16 cellular contexts compared by ENCODE assay signal in genomic region chr1:116482490-116482889, GRCh38.
DNase-seq lines count a peak whose midpoint lies in the region; ATAC-seq, FAIRE-seq and TF ChIP-seq lines count a peak whose summit lies in the region.
"Had no signal": no experiment of that assay in that cellular context is flagged by ENCODE, and none has a peak within 500 bp of the region (broad histone marks: within the 10 kb centered on the region; RNA-seq: fewer than 3 reads in every experiment).

No MANE protein-coding gene starts in this region.

- H3K4me2 ChIP-seq in K562 (ENCODE audit: insufficient read depth, low read length) (no peak overlapping the region), trophoblast cell (ENCODE audit: low read length) (no peak overlapping the region)
- H3K4me2 ChIP-seq: BLaER1 had no signal

- in situ Hi-C loops in K562 (cut with MboI), result loop anchor here (5.0 kb wide), 1 partner anchor 120 kb away; no protein-coding TSS in a partner anchor
- in situ Hi-C loops in ACHN (cut with HindIII; ENCODE audit: low pct_ligation_motif_present, low pct_unique_long_range_greater_than_20kb, low sequenced_read_pairs), result loop anchor here (25.0 kb wide), 1 partner anchor 345 kb away; no protein-coding TSS in a partner anchor

- no peaks in the 10 kb centered on the region for H3K27me3 Mint-ChIP-seq in activated CD4-positive, alpha-beta memory T cell treated with anti-CD3 and anti-CD28 coated beads, Interleukin-2, amount 10 ng/mL, durations not matched to agents 7 days and 5 days
- peaks cover 14% of the 10 kb centered on the region for H3K27me3 Mint-ChIP-seq in activated naive CD4-positive, alpha-beta T cell treated with anti-CD3 and anti-CD28 coated beads, Interleukin-2, amount 10 ng/mL, durations not matched to agents 7 days and 5 days

- H3K9ac ChIP-seq in K562 (ENCODE audit: insufficient read depth in 1 of 2, low read depth in 2 of 2, low read length in 2 of 2) (no peak overlapping the region), kidney (ENCODE audit: low read length in 2 of 2) (no peak overlapping the region), trophoblast cell (ENCODE audit: low read length) (no peak overlapping the region)
- H3K9ac ChIP-seq: BLaER1 had no signal

- no peak overlapping the region for H2BK5ac ChIP-seq in trophoblast cell (ENCODE audit: low read depth, low read length, poor library complexity)

- H3K27ac ChIP-seq in Peyer's patch (peak overlapping the region in 3 of 4 donors; percentile 78 to 96 (median 91)), K562 (ENCODE audit: extremely low read depth, low read depth, low read length) (no peak overlapping the region), kidney (ENCODE audit: low read depth in 2 of 2, low read length in 2 of 2) (peak overlapping the region; percentile 67 to 89), trophoblast cell (ENCODE audit: low read depth, low read length) (no peak overlapping the region)
- H3K27ac ChIP-seq: BLaER1 had no signal

- H3K9me3 ChIP-seq in Peyer's patch, result no peaks in the 10 kb centered on the region
- H3K9me3 ChIP-seq in K562 (replicated peaks; ENCODE audit: control insufficient read depth, insufficient read depth, low read depth, low read length), result no peaks in the 10 kb centered on the region
- H3K9me3 ChIP-seq in kidney (ENCODE audit: control insufficient read depth in 1 of 2, low read length in 2 of 2), result no peaks in the 10 kb centered on the region
- peaks cover 2% of the 10 kb centered on the region for H3K9me3 ChIP-seq in trophoblast cell (ENCODE audit: insufficient read depth, low read depth, low read length)
- H3K9me3 ChIP-seq: BLaER1, Caco-2 had no signal

- H3K27me3 ChIP-seq in Peyer's patch, result no peaks in the 10 kb centered on the region
- no peaks in the 10 kb centered on the region; a peak in 1 of 5 replicates for H3K27me3 ChIP-seq in K562 (ENCODE audit: control insufficient read depth in 2 of 2, insufficient read depth in 2 of 2, low read length in 2 of 2)
- no peaks in the 10 kb centered on the region for H3K27me3 ChIP-seq in trophoblast cell (ENCODE audit: insufficient read depth, low read length)
- H3K27me3 ChIP-seq: BLaER1 had no signal

- no TSS peak for BruUV-seq in K562 (replicated peaks; lab: Mats Ljungman, UMichigan)

- H3K18ac ChIP-seq in trophoblast cell (ENCODE audit: low read length), result no peak overlapping the region

- H3K79me1 ChIP-seq in trophoblast cell (ENCODE audit: low read length), result peaks cover 2% of the 10 kb centered on the region

- H3K36me3 Mint-ChIP-seq in activated CD4-positive, alpha-beta memory T cell treated with anti-CD3 and anti-CD28 coated beads, Interleukin-2, amount 10 ng/mL, durations not matched to agents 7 days and 5 days (ENCODE audit: low read depth), result no peaks in the 10 kb centered on the region
- H3K36me3 Mint-ChIP-seq in activated naive CD4-positive, alpha-beta T cell treated with anti-CD3 and anti-CD28 coated beads, Interleukin-2, amount 10 ng/mL, durations not matched to agents 7 days and 5 days, result no peaks in the 10 kb centered on the region

- TF ChIP-seq EP300 in K562 (IDR thresholded peaks at IDR 0.05; ENCODE audit: low read length), result no peak

- H3K36me3 ChIP-seq in Peyer's patch (no peaks in the 10 kb centered on the region), K562 (ENCODE audit: control insufficient read depth, insufficient read depth, low read length) (no peaks in the 10 kb centered on the region), kidney (ENCODE audit: control insufficient read depth in 1 of 2, insufficient read depth in 2 of 2, low read length in 2 of 2) (no peaks in the 10 kb centered on the region), trophoblast cell (ENCODE audit: control insufficient read depth in 1 of 2, insufficient read depth in 2 of 2, low read length in 2 of 2) (no peaks in the 10 kb centered on the region)
- H3K36me3 ChIP-seq: BLaER1 had no signal

- H4K8ac ChIP-seq in trophoblast cell (ENCODE audit: low read depth, low read length), result no peak overlapping the region

- no peaks in the 10 kb centered on the region for H3K9me1 ChIP-seq in K562 (ENCODE audit: control insufficient read depth, insufficient read depth, low read length)

- ATAC-seq in K562 (no peak), omental fat pad (ENCODE audit: low FRiP score) (no peak)

- H3K14ac ChIP-seq in trophoblast cell (ENCODE audit: low read length), result peak overlapping the region; percentile 43

- intact Hi-C loops in K562 (cut with micrococcal nuclease), result no loop called here
- intact Hi-C loops in kidney (cut with DNase I), result no loop called here

- H2AFZ ChIP-seq in K562 (ENCODE audit: low read depth, low read length) (no peak overlapping the region), trophoblast cell (ENCODE audit: insufficient read depth, low read length, poor library complexity) (no peak overlapping the region)

- H2BK120ac ChIP-seq in trophoblast cell (ENCODE audit: insufficient read depth, low read length, poor library complexity), result peak overlapping the region; percentile 66

- WGBS in K562 (ENCODE audit: insufficient coverage, low coverage, missing lambda C conversion rate), result 63% methylated on average over 2 of the region's 2 CpGs
- WGBS in trophoblast cell (ENCODE audit: extremely low coverage, insufficient coverage, insufficient read length), result no CpG with 5 or more reads among the region's 2 CpGs

- peak overlapping the region; percentile 50 for H2AK5ac ChIP-seq in trophoblast cell (ENCODE audit: low read length)

- peaks cover 2% of the 10 kb centered on the region for H3K4me1 Mint-ChIP-seq in activated CD4-positive, alpha-beta memory T cell treated with anti-CD3 and anti-CD28 coated beads, Interleukin-2, amount 10 ng/mL, durations not matched to agents 7 days and 5 days
- H3K4me1 Mint-ChIP-seq in activated naive CD4-positive, alpha-beta T cell treated with anti-CD3 and anti-CD28 coated beads, Interleukin-2, amount 10 ng/mL, durations not matched to agents 7 days and 5 days, result no peaks in the 10 kb centered on the region

- TF ChIP-seq CTCF in Peyer's patch (IDR thresholded peaks at IDR 0.05) (no peak), K562 (IDR thresholded peaks at IDR 0.05 in 2 of 3, conservative IDR thresholded peaks at IDR 0.05 in 1 of 3; ENCODE audit: insufficient read depth in 2 of 3, low read depth in 1 of 3, low read length in 3 of 3) (no peak), kidney (IDR thresholded peaks at IDR 0.05; ENCODE audit: borderline replicate concordance, extremely low read depth, insufficient read depth) (no peak), omental fat pad (IDR thresholded peaks at IDR 0.05) (no peak)

- H3K4me1 ChIP-seq in Peyer's patch (peaks cover 0 to 42% (median 4%) of the 10 kb centered on the region in 4 donors), K562 (replicated peaks in 1 of 2; ENCODE audit: control insufficient read depth in 2 of 2, insufficient read depth in 2 of 2, low read length in 2 of 2) (peaks cover 11 to 17% of the 10 kb centered on the region in 2 experiments; a peak in 3 of 5 replicates), kidney (ENCODE audit: control insufficient read depth in 1 of 2, insufficient read depth in 1 of 2, low read depth in 1 of 2, low read length in 2 of 2) (peaks cover 23 to 28% of the 10 kb centered on the region in 2 donors), trophoblast cell (ENCODE audit: control insufficient read depth in 1 of 2, insufficient read depth in 2 of 2, low read length in 2 of 2) (peaks cover 4 to 7% of the 10 kb centered on the region in 2 experiments)

- H3K23ac ChIP-seq in trophoblast cell (ENCODE audit: low read length), result no peak overlapping the region

- no peak for TF ChIP-seq RAD21 in K562 (CRISPR knock-in tag; conservative IDR thresholded peaks at IDR 0.05 in 1 of 2, IDR thresholded peaks at IDR 0.05 in 1 of 2)

- no peak overlapping the region for H3K4ac ChIP-seq in trophoblast cell (ENCODE audit: low read depth, low read length)

- no peak overlapping the region for H3K4me3 Mint-ChIP-seq in activated CD4-positive, alpha-beta memory T cell treated with anti-CD3 and anti-CD28 coated beads, Interleukin-2, amount 10 ng/mL, durations not matched to agents 7 days and 5 days
- H3K4me3 Mint-ChIP-seq in activated naive CD4-positive, alpha-beta T cell treated with anti-CD3 and anti-CD28 coated beads, Interleukin-2, amount 10 ng/mL, durations not matched to agents 7 days and 5 days, result no peak overlapping the region
- H3K4me3 Mint-ChIP-seq: CD8-positive, alpha-beta memory T cell; HFFc6 had no signal

- TF ChIP-seq POLR2A in Peyer's patch (IDR thresholded peaks at IDR 0.05) (no peak), K562 (conservative IDR thresholded peaks at IDR 0.05) (no peak)

- H2BK12ac ChIP-seq in trophoblast cell (ENCODE audit: low read length), result peak overlapping the region; percentile 23

- H4K91ac ChIP-seq in trophoblast cell (ENCODE audit: low read depth, low read length), result peak overlapping the region; percentile 4

- POLR2A ChIA-PET in K562 (lab: Yijun Ruan, JAX), result interaction anchor here (0.7 to 1.0 kb wide), 3 partner anchors 9 to 18 kb away, joined by 4 to 5 read pairs (median 4); no protein-coding TSS in a partner anchor
- POLR2A ChIA-PET in activated CD4-positive, alpha-beta memory T cell treated with anti-CD3 and anti-CD28 coated beads, Interleukin-2, amount 10 ng/mL, durations not matched to agents 7 days and 5 days (lab: Charles Lee), result interaction anchor here (1.3 to 1.6 kb wide), 2 partner anchors 13 to 26 kb away, joined by 3 read pairs; no protein-coding TSS in a partner anchor

- H3K27ac Mint-ChIP-seq in activated CD4-positive, alpha-beta memory T cell treated with anti-CD3 and anti-CD28 coated beads, Interleukin-2, amount 10 ng/mL, durations not matched to agents 7 days and 5 days, result no peak overlapping the region
- H3K27ac Mint-ChIP-seq in activated naive CD4-positive, alpha-beta T cell treated with anti-CD3 and anti-CD28 coated beads, Interleukin-2, amount 10 ng/mL, durations not matched to agents 7 days and 5 days, result no peak overlapping the region
- H3K27ac Mint-ChIP-seq: HFFc6 had no signal

- H4K12ac ChIP-seq in trophoblast cell (ENCODE audit: low read depth, low read length), result no peak overlapping the region

- CTCF ChIA-PET in K562 (lab: Yijun Ruan, JAX; ENCODE audit: low intra/inter-chr PET ratio), result interaction anchor here (1.5 kb wide), 1 partner anchor 343 kb away, joined by 3 read pairs; no protein-coding TSS in a partner anchor
- CTCF ChIA-PET in activated CD4-positive, alpha-beta memory T cell treated with anti-CD3 and anti-CD28 coated beads, Interleukin-2, amount 10 ng/mL, durations not matched to agents 7 days and 5 days (lab: Charles Lee), result interaction anchor here (0.9 to 8.1 kb wide), 4 partner anchors 10 to 342 kb away, joined by 3 to 213 read pairs (median 68); no protein-coding TSS in a partner anchor
- CTCF ChIA-PET in activated naive CD4-positive, alpha-beta T cell treated with anti-CD3 and anti-CD28 coated beads, Interleukin-2, amount 10 ng/mL, durations not matched to agents 7 days and 5 days (lab: Charles Lee), result interaction anchor here (0.8 to 25.5 kb wide), 6 partner anchors 16 to 352 kb away, joined by 3 to 506 read pairs (median 6); no protein-coding TSS in a partner anchor

- H3K4me3 ChIP-seq in Peyer's patch, result no peak overlapping the region
- H3K4me3 ChIP-seq in K562, result no peak overlapping the region
- no peak overlapping the region for H3K4me3 ChIP-seq in kidney (ENCODE audit: low read length in 2 of 2)
- H3K4me3 ChIP-seq in trophoblast cell (ENCODE audit: low read depth, low read length), result no peak overlapping the region
- H3K4me3 ChIP-seq: BLaER1 had no signal

- no peaks in the 10 kb centered on the region for H4K20me1 ChIP-seq in K562 (replicated peaks; ENCODE audit: control insufficient read depth, insufficient read depth, low read length)
- H4K20me1 ChIP-seq: BLaER1 had no signal

- FAIRE-seq in K562 (lab: Jason Lieb, UNC) (no peak), kidney (lab: Jason Lieb, UNC) (no peak)

- peak in 1 of 3 donors; percentile 64 for DNase-seq in Peyer's patch
- DNase-seq in K562 (ENCODE audit: extremely low read depth in 1 of 4, low spot score in 3 of 4), result no peak
- no peak for DNase-seq in kidney
- DNase-seq in trophoblast cell, result no peak
- DNase-seq in ACHN, result no peak
- no peak for DNase-seq in omental fat pad (ENCODE audit: low spot score)
- no peak for DNase-seq in activated CD4-positive, alpha-beta memory T cell treated with anti-CD3 and anti-CD28 coated beads, Interleukin-2, amount 10 ng/mL, durations not matched to agents 7 days and 5 days
- DNase-seq in activated naive CD4-positive, alpha-beta T cell treated with anti-CD3 and anti-CD28 coated beads, Interleukin-2, amount 10 ng/mL, durations not matched to agents 7 days and 5 days, result no peak
- DNase-seq: AML-193; Caco-2; CD8-positive, alpha-beta memory T cell; DMS53; GF-D8; HCEC 1CT; HFFc6 had no signal

- H3K79me2 ChIP-seq in K562 (ENCODE audit: control insufficient read depth, insufficient read depth, low read length), result no peaks in the 10 kb centered on the region
- H3K79me2 ChIP-seq in trophoblast cell (ENCODE audit: control insufficient read depth, insufficient read depth, low read length, poor library complexity), result no peaks in the 10 kb centered on the region

- H3K9me3 Mint-ChIP-seq in activated CD4-positive, alpha-beta memory T cell treated with anti-CD3 and anti-CD28 coated beads, Interleukin-2, amount 10 ng/mL, durations not matched to agents 7 days and 5 days, result no peaks in the 10 kb centered on the region
- H3K9me3 Mint-ChIP-seq in activated naive CD4-positive, alpha-beta T cell treated with anti-CD3 and anti-CD28 coated beads, Interleukin-2, amount 10 ng/mL, durations not matched to agents 7 days and 5 days, result no peaks in the 10 kb centered on the region
- H3K9me3 Mint-ChIP-seq: CD8-positive, alpha-beta memory T cell; HFFc6 had no signal

Comparison
In these comparisons a context has a peak if more than half of its experiments do, and no peak if none do; other contexts are left out.
1. H3K27ac ChIP-seq: peak in Peyer's patch (3 of 4) and kidney (2 of 2); none in K562 (single experiment) and trophoblast cell (single experiment).